In genomic region chr1:53949023-53949611, GRCh38 we compare ENCODE assay signal across 8 cellular contexts. TPM values are rescaled to one million over a fixed set of nuclear protein-coding genes. Genes with fewer than 3 reads are reported as not detected.
DNase-seq lines count a peak whose midpoint lies in the region; ATAC-seq and TF ChIP-seq lines count a peak whose summit lies in the region.

No MANE protein-coding gene starts in this region.

- H3K4me1 ChIP-seq in mucosa of descending colon (ENCODE audit: low read depth) = peaks cover 20% of the 10 kb centered on the region

- no peak overlapping the region for H3K4me3 ChIP-seq in mucosa of descending colon

- DNase-seq in AG20443 (ENCODE audit: low spot score) = peak; percentile 28
- DNase-seq in ELR (ENCODE audit: low read depth) = peak; percentile 66
- DNase-seq in NCI-H2171 (lab: John Stamatoyannopoulos, UW) = peak; percentile 18
- peak in 1 of 3 donors; percentile 49 for DNase-seq in mucosa of descending colon
- DNase-seq in OCI-M2 (lab: John Stamatoyannopoulos, UW; ENCODE audit: unreplicated experiment) = no peak
- DNase-seq in NOMO-1 treated with dmso at 0.1 percent for 144 hours (lab: John Stamatoyannopoulos, UW; ENCODE audit: unreplicated experiment) = no peak

- no peaks in the 10 kb centered on the region for H3K9me3 Mint-ChIP-seq in brain

- peak overlapping the region; percentile 29 to 92 (median 90) for H3K27ac Mint-ChIP-seq in brain

- H3K27me3 Mint-ChIP-seq in brain = peaks cover 3% of the 10 kb centered on the region

- H3K9me3 ChIP-seq in mucosa of descending colon = no peaks in the 10 kb centered on the region

- H3K36me3 Mint-ChIP-seq in brain = peaks cover 24% of the 10 kb centered on the region

- TF ChIP-seq CTCF in brain (conservative IDR thresholded peaks at IDR 0.05) (peak; percentile 70 to 75), mucosa of descending colon (IDR thresholded peaks at IDR 0.05) (peak; percentile 17)

- peaks cover 85% of the 10 kb centered on the region for H3K4me1 Mint-ChIP-seq in brain

- no peaks in the 10 kb centered on the region for H3K36me3 ChIP-seq in mucosa of descending colon (ENCODE audit: low read depth)

- intact Hi-C loops in mucosa of descending colon (cut with DNase I, micrococcal nuclease) = loop anchor here (2.0 to 10.0 kb wide), 2 partner anchors 54 to 88 kb away; partner anchors contain the start of gene DIO1 (in 1 of the 2)

- ATAC-seq in mucosa of descending colon (no peak), HG02973 (IDR thresholded peaks at IDR 0.05; ENCODE audit: unreplicated experiment) (no peak)

- H3K4me3 Mint-ChIP-seq in brain = peak overlapping the region; percentile 71 to 95 (median 89)

RNA-seq across cellular contexts. Expression of gene LRRC42, which starts 3.0 kb away (rescaled TPM):
- 42.9 TPM for polyA plus RNA-seq in brain (ENCODE audit: insufficient read depth, low read depth, low replicate concordance)
- total RNA-seq in mucosa of descending colon = 10 to 100 TPM; 16.5 to 19.4 (median 19.0) TPM

RNA-seq across cellular contexts. Expression of gene IFT25, which starts 3.6 kb away (rescaled TPM):
- polyA plus RNA-seq in brain (ENCODE audit: insufficient read depth, low read depth, low replicate concordance) = 32.2 TPM
- 10 to 100 TPM; 19.8 to 22.6 (median 19.9) TPM for total RNA-seq in mucosa of descending colon

RNA-seq across cellular contexts. Expression of gene DIO1, which starts 55.1 kb away (rescaled TPM):
- polyA plus RNA-seq in brain (ENCODE audit: insufficient read depth, low read depth, low replicate concordance) = not detected
- not detected for total RNA-seq in mucosa of descending colon

RNA-seq across cellular contexts. Expression of gene YIPF1, which starts 59.5 kb away (rescaled TPM):
- 35.3 TPM for polyA plus RNA-seq in brain (ENCODE audit: insufficient read depth, low read depth, low replicate concordance)
- total RNA-seq in mucosa of descending colon = 10 to 100 TPM; 23.4 to 37.3 (median 30.6) TPM

Comparison
In these comparisons a context has a peak if more than half of its experiments do, and no peak if none do; other contexts are left out.
1. DNase-seq: peak in AG20443 (single experiment), ELR (single experiment) and NCI-H2171 (single experiment); none in OCI-M2 (single experiment) and NOMO-1 treated with dmso at 0.1 percent for 144 hours (single experiment).